ENCODE assay signal across 1 cellular context in the genomic region with DNA sequence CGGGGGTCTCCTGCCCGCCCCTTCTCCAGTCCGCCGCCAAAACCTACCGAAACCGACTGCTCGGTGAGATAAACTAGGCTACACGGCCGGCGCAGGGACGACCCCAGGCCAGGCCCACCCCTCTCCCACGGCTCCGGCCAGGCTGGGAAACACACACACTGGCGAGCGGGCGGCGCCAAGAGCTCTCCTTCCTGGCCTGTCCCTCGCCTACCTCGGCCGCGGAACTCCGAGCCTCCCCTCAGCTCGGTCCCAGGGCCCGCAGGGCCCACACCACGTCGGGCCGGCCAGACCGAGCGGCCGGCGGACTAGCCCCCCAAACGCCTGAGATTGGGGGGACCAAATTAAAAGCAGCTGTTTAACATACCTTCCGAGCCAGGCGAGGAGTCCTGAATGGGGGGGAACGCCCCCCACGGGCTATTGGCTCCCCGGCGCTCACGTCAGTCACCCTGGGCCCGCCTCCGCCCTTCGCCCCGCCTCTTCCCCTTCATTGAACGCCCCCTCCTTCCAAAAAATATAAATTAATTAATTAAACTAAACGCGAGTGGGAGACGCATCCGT.
TF ChIP-seq lines count a peak whose summit lies in the region.

No MANE protein-coding gene starts in this region.

TF ChIP-seq in SK-N-SH, 30 proteins besides CTCF, POLR2A, EP300 and RAD21 (continued from another document):
- TF ChIP-seq, protein P1, sequence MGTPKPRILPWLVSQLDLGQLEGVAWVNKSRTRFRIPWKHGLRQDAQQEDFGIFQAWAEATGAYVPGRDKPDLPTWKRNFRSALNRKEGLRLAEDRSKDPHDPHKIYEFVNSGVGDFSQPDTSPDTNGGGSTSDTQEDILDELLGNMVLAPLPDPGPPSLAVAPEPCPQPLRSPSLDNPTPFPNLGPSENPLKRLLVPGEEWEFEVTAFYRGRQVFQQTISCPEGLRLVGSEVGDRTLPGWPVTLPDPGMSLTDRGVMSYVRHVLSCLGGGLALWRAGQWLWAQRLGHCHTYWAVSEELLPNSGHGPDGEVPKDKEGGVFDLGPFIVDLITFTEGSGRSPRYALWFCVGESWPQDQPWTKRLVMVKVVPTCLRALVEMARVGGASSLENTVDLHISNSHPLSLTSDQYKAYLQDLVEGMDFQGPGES (IDR thresholded peaks at IDR 0.05; ENCODE audit: low read depth, low read length), result no peak
- no peak for TF ChIP-seq ELF1 (IDR thresholded peaks at IDR 0.05)
